1 cellular context compared by ENCODE assay signal in the genomic region with DNA sequence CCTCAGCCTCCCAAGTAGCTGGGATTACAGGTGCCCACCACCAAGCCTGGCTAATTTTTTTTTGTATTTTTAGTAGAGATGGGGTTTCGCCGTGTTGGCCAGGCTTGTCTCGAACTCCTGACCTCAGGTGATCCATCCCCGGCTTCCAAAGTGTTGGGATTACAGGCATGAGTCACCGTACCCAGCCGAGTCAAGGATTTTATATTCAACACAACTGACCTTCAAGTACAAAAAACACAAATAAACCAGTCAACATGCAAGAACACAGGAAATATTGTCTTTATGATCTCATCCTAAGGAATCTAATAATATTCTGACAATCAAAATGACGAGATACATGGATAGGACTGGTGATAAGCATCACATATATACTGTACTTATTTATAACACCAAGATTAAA.
TF ChIP-seq lines count a peak whose summit lies in the region.

No MANE protein-coding gene starts in this region.

TF ChIP-seq in HCT116, 20 proteins besides CTCF, POLR2A, EP300 and RAD21:
- no peak for TF ChIP-seq SRF (IDR thresholded peaks at IDR 0.05; ENCODE audit: low read depth)
- TF ChIP-seq SP1 (IDR thresholded peaks at IDR 0.05; ENCODE audit: low read depth): no peak
- TF ChIP-seq FOSL1 (IDR thresholded peaks at IDR 0.05; ENCODE audit: low read depth): peak; percentile 29; the same call in 1 of the 2 replicates
- no peak for TF ChIP-seq EGR1 (IDR thresholded peaks at IDR 0.05; ENCODE audit: low read depth)
- TF ChIP-seq POLR2AphosphoS5 (IDR thresholded peaks at IDR 0.05; ENCODE audit: low read depth, low read length): no peak
